18 cellular contexts compared by ENCODE assay signal in the genomic region with DNA sequence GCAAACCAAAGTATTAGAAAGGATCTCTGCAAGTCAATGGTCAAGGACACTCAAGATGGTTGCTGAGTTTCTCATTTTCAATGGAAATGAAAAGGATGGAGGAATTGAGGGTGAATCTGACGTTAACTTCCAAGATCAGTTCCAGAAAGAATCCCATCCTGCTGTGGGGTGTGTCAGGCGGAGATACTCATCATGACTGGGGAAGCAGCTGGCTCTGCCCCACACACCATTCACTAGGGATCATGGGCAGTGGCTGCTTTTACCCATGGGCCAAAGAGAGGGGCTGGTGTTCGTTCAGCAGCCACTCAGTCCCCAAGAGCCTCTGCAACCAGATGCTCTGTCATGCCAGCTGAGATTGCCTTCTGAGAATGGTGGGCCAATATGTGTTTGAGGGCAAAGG.
DNase-seq lines count a peak whose midpoint lies in the region; ATAC-seq and TF ChIP-seq lines count a peak whose summit lies in the region.
"Had no signal": no experiment of that assay in that cellular context is flagged by ENCODE, and none has a peak within 500 bp of the region (broad histone marks: within the 10 kb centered on the region; RNA-seq: fewer than 3 reads in every experiment).

No MANE protein-coding gene starts in this region.

- no peak overlapping the region for H4K8ac ChIP-seq in neuronal stem cell (ENCODE audit: low read depth, low read length)

- H2BK15ac ChIP-seq in neuronal stem cell (ENCODE audit: low read length), result no peak overlapping the region

- H3K79me1 ChIP-seq in neuronal stem cell (ENCODE audit: low read depth, low read length), result no peaks in the 10 kb centered on the region

- intact Hi-C loops in esophagus muscularis mucosa (cut with DNase I), result no loop called here

- H4K91ac ChIP-seq in neuronal stem cell (ENCODE audit: low read depth, low read length, poor library complexity), result no peak overlapping the region

- H3K27ac ChIP-seq in ACC112 (ENCODE audit: low read depth, low read length) (peak overlapping the region; percentile 86; the same call in 1 of the 2 replicates), esophagus muscularis mucosa (replicated peaks in 1 of 4) (peak overlapping the region in 2 of 4 donors; percentile 71 to 74), neuronal stem cell (replicated peaks; ENCODE audit: low read length) (no peak overlapping the region), suprapubic skin (peak overlapping the region; percentile 68)
- H3K27ac ChIP-seq: BLaER1 treated with 17β-estradiol and CSF1 and Interleukin-3, amounts not matched to agents 10 nM and 100 nM had no signal

- no peak overlapping the region for H2BK5ac ChIP-seq in neuronal stem cell (ENCODE audit: low read length)

- no peak for TF ChIP-seq CTCF in esophagus muscularis mucosa (IDR thresholded peaks at IDR 0.05)
- no peak for TF ChIP-seq CTCF in suprapubic skin (IDR thresholded peaks at IDR 0.05)

- no peak overlapping the region for H3K9ac ChIP-seq in neuronal stem cell (ENCODE audit: low read depth, low read length, poor library complexity)
- H3K9ac ChIP-seq: BLaER1 treated with 17β-estradiol and CSF1 and Interleukin-3, amounts not matched to agents 10 nM and 100 nM had no signal

- no peak overlapping the region for H3K4me3 ChIP-seq in ACC112 (ENCODE audit: low read depth, low read length)
- no peak overlapping the region for H3K4me3 ChIP-seq in esophagus muscularis mucosa
- H3K4me3 ChIP-seq in neuronal stem cell (ENCODE audit: low read length in 2 of 2), result no peak overlapping the region
- no peak overlapping the region for H3K4me3 ChIP-seq in suprapubic skin
- H3K4me3 ChIP-seq: BLaER1 treated with 17β-estradiol and CSF1 and Interleukin-3, amounts not matched to agents 10 nM and 100 nM; GM12878; K562 had no signal

- no peak overlapping the region for H2BK12ac ChIP-seq in neuronal stem cell (ENCODE audit: low read length)

- H3K4ac ChIP-seq in neuronal stem cell (ENCODE audit: low read length), result no peak overlapping the region

- H3K36me3 ChIP-seq in ACC112 (ENCODE audit: insufficient read depth, low read length) (no peaks in the 10 kb centered on the region), esophagus muscularis mucosa (no peaks in the 10 kb centered on the region), neuronal stem cell (replicated peaks in 1 of 2; ENCODE audit: control insufficient read depth in 2 of 2, insufficient read depth in 2 of 2, low read length in 2 of 2) (no peaks in the 10 kb centered on the region), suprapubic skin (no peaks in the 10 kb centered on the region)
- H3K36me3 ChIP-seq: BLaER1 treated with 17β-estradiol and CSF1 and Interleukin-3, amounts not matched to agents 10 nM and 100 nM had no signal

- H2AK5ac ChIP-seq in neuronal stem cell (ENCODE audit: low read depth, low read length), result no peak overlapping the region

- H3K23ac ChIP-seq in neuronal stem cell (ENCODE audit: low read depth, low read length, poor library complexity), result no peak overlapping the region

- no peak overlapping the region for H3K4me2 ChIP-seq in neuronal stem cell (ENCODE audit: insufficient read depth, low read length, poor library complexity, severe bottlenecking)
- H3K4me2 ChIP-seq: BLaER1 treated with 17β-estradiol and CSF1 and Interleukin-3, amounts not matched to agents 10 nM and 100 nM had no signal

- no peaks in the 10 kb centered on the region for H3K79me2 ChIP-seq in ACC112 (ENCODE audit: control insufficient read depth, insufficient read depth, low read length, unreplicated experiment)

- H3K4me1 ChIP-seq in ACC112 (ENCODE audit: control insufficient read depth, insufficient read depth, low read length, unreplicated experiment) (no peaks in the 10 kb centered on the region), esophagus muscularis mucosa (peaks cover 22 to 64% (median 55%) of the 10 kb centered on the region in 4 donors), neuronal stem cell (ENCODE audit: control insufficient read depth in 2 of 2, insufficient read depth in 1 of 2, low read depth in 1 of 2, low read length in 2 of 2) (peaks cover 5 to 6% of the 10 kb centered on the region in 2 donors), suprapubic skin (peaks cover 54% of the 10 kb centered on the region)

- no peak overlapping the region for H2BK120ac ChIP-seq in neuronal stem cell (ENCODE audit: low read depth, low read length)

- H3K14ac ChIP-seq in neuronal stem cell (ENCODE audit: low read length), result no peak overlapping the region

- no peak for ATAC-seq in HG03571 (IDR thresholded peaks at IDR 0.05; ENCODE audit: unreplicated experiment)
- ATAC-seq in HG03432 (IDR thresholded peaks at IDR 0.05; ENCODE audit: unreplicated experiment), result no peak
- ATAC-seq: GM12878, K562 had no signal

- no peaks in the 10 kb centered on the region for H3K9me3 ChIP-seq in esophagus muscularis mucosa
- H3K9me3 ChIP-seq in neuronal stem cell (replicated peaks in 1 of 2; ENCODE audit: control insufficient read depth in 2 of 2, insufficient read depth in 1 of 2, low read depth in 1 of 2, low read length in 2 of 2), result no peaks in the 10 kb centered on the region
- H3K9me3 ChIP-seq in suprapubic skin, result no peaks in the 10 kb centered on the region
- H3K9me3 ChIP-seq: BLaER1 treated with 17β-estradiol and CSF1 and Interleukin-3, amounts not matched to agents 10 nM and 100 nM had no signal

- H3K27me3 ChIP-seq in ACC112 (ENCODE audit: insufficient read depth, low read length) (no peaks in the 10 kb centered on the region), esophagus muscularis mucosa (no peaks in the 10 kb centered on the region), neuronal stem cell (ENCODE audit: control insufficient read depth in 3 of 3, insufficient read depth in 3 of 3, low read depth in 1 of 3, low read length in 3 of 3) (no peaks in the 10 kb centered on the region), suprapubic skin (no peaks in the 10 kb centered on the region)
- H3K27me3 ChIP-seq: BLaER1 treated with 17β-estradiol and CSF1 and Interleukin-3, amounts not matched to agents 10 nM and 100 nM had no signal

- TF ChIP-seq EP300 in esophagus muscularis mucosa (IDR thresholded peaks at IDR 0.05) (no peak), suprapubic skin (IDR thresholded peaks at IDR 0.05) (no peak)

- peak overlapping the region; percentile 58 for H3K18ac ChIP-seq in neuronal stem cell (ENCODE audit: low read length)

- H2AFZ ChIP-seq in ACC112 (ENCODE audit: low read length, unreplicated experiment), result no peak overlapping the region
- H2AFZ ChIP-seq in neuronal stem cell (ENCODE audit: low read length), result no peak overlapping the region

- WGBS in esophagus muscularis mucosa, result 79% methylated on average over 3 of the region's 3 CpGs
- WGBS in neuronal stem cell (ENCODE audit: extremely low coverage in 2 of 2, insufficient read length in 2 of 2, insufficient replicate concordance in 1 of 2), 2 donors, result no CpG with 5 or more reads among the region's 3 CpGs
- 79% methylated on average over 3 of the region's 3 CpGs for WGBS in suprapubic skin

- TF ChIP-seq POLR2A in esophagus muscularis mucosa (IDR thresholded peaks at IDR 0.05; ENCODE audit: low read depth) (no peak), suprapubic skin (IDR thresholded peaks at IDR 0.05) (no peak)

- DNase-seq in esophagus muscularis mucosa (ENCODE audit: extremely low spot score) (peak; percentile 81), neuronal stem cell (ENCODE audit: low spot score) (no peak), suprapubic skin (ENCODE audit: low spot score in 2 of 2) (no peak), ureter (ENCODE audit: low spot score) (no peak)
- DNase-seq: 8988T; ACHN; Calu3; CD4-positive, CD25-positive, alpha-beta regulatory T cell; DMS 273 treated with DMSO at 0.1 percent for 48 hours; DMS79; GOT3; H9 had no signal
